In genomic region chr1:8317647-8318360, GRCh38 we compare ENCODE assay signal across 1 cellular context.
TF ChIP-seq lines count a peak whose summit lies in the region.

SLC45A1 (plus strand) TSS chr1:8318114; CDS start chr1:8324330, 6,216 bp downstream.

TF ChIP-seq in K562, 482 proteins besides CTCF, POLR2A, EP300 and RAD21 (continued from another document and continues in another):
- TF ChIP-seq RREB1 (CRISPR knock-in tag; IDR thresholded peaks at IDR 0.05) (0 out of 2 replicates have a peak, but pooled peaks have one; percentile 69), ZFP1 (CRISPR knock-in tag; IDR thresholded peaks at IDR 0.05) (no peak), GMEB1 (CRISPR knock-in tag; IDR thresholded peaks at IDR 0.05) (no peak), L3MBTL2 (IDR thresholded peaks at IDR 0.05) (peak; percentile 94), MAZ (CRISPR knock-in tag; conservative IDR thresholded peaks at IDR 0.05 in 1 of 2, IDR thresholded peaks at IDR 0.05 in 1 of 2) (peak in 1 of 2 experiments; percentile 68; a peak in 2 of 4 replicates), CXXC5 (CRISPR knock-in tag; IDR thresholded peaks at IDR 0.05) (peak; percentile 91), PRMT5 (CRISPR knock-in tag; IDR thresholded peaks at IDR 0.05) (no peak), NR3C1 (CRISPR knock-in tag; IDR thresholded peaks at IDR 0.05) (no peak), ZNF449 (CRISPR knock-in tag; IDR thresholded peaks at IDR 0.05) (no peak), HDAC8 (tag; IDR thresholded peaks at IDR 0.05) (no peak), FOSL1 (tag; conservative IDR thresholded peaks at IDR 0.05) (no peak), ZNF232 (CRISPR knock-in tag; IDR thresholded peaks at IDR 0.05) (no peak), GTF2A2 (tag; IDR thresholded peaks at IDR 0.05) (no peak), EGR1 (conservative IDR thresholded peaks at IDR 0.05) (0 out of 2 replicates have a peak, but pooled peaks have one; percentile 11), RBM25 (IDR thresholded peaks at IDR 0.05; ENCODE audit: low read depth, low read length, severe bottlenecking) (peak; percentile 45), JUN (IDR thresholded peaks at IDR 0.05; ENCODE audit: borderline replicate concordance, low read depth, low read length) (0 out of 2 replicates have a peak, but pooled peaks have one; percentile 25), JUN (CRISPR knock-in tag; IDR thresholded peaks at IDR 0.05; ENCODE audit: borderline replicate concordance) (no peak), RFX1 (IDR thresholded peaks at IDR 0.05) (no peak), HMGN3 (IDR thresholded peaks at IDR 0.05; ENCODE audit: borderline replicate concordance, extremely low read depth, insufficient read length, low read depth, low read length) (peak; percentile 88), CREM (IDR thresholded peaks at IDR 0.05; ENCODE audit: low read depth) (peak; percentile 96), MGA (IDR thresholded peaks at IDR 0.05) (peak; percentile 50), ZNF511 (CRISPR knock-in tag; IDR thresholded peaks at IDR 0.05) (no peak), NEUROD1 (IDR thresholded peaks at IDR 0.05; ENCODE audit: borderline replicate concordance, low read depth, low read length, partially characterized antibody) (peak; percentile 89), ATF2 (CRISPR knock-in tag; IDR thresholded peaks at IDR 0.05) (no peak)
- TF ChIP-seq, protein P1, sequence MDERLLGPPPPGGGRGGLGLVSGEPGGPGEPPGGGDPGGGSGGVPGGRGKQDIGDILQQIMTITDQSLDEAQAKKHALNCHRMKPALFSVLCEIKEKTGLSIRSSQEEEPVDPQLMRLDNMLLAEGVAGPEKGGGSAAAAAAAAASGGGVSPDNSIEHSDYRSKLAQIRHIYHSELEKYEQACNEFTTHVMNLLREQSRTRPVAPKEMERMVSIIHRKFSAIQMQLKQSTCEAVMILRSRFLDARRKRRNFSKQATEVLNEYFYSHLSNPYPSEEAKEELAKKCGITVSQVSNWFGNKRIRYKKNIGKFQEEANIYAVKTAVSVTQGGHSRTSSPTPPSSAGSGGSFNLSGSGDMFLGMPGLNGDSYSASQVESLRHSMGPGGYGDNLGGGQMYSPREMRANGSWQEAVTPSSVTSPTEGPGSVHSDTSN (CRISPR knock-in tag; IDR thresholded peaks at IDR 0.05; ENCODE audit: low read depth), result no peak
- TF ChIP-seq, protein P1 (tag; conservative IDR thresholded peaks at IDR 0.05; ENCODE audit: low read depth), result no peak
- TF ChIP-seq, protein P2, sequence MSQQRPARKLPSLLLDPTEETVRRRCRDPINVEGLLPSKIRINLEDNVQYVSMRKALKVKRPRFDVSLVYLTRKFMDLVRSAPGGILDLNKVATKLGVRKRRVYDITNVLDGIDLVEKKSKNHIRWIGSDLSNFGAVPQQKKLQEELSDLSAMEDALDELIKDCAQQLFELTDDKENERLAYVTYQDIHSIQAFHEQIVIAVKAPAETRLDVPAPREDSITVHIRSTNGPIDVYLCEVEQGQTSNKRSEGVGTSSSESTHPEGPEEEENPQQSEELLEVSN (IDR thresholded peaks at IDR 0.05; ENCODE audit: borderline replicate concordance in 1 of 2, extremely low read depth in 1 of 2, insufficient read depth in 1 of 2, insufficient read length in 1 of 2, low read depth in 1 of 2, low read length in 1 of 2, poor library complexity in 1 of 2, severe bottlenecking in 1 of 2), result peak; percentile 71 to 93
